Comparison of ENCODE assay signal across 12 cellular contexts in the genomic region with DNA sequence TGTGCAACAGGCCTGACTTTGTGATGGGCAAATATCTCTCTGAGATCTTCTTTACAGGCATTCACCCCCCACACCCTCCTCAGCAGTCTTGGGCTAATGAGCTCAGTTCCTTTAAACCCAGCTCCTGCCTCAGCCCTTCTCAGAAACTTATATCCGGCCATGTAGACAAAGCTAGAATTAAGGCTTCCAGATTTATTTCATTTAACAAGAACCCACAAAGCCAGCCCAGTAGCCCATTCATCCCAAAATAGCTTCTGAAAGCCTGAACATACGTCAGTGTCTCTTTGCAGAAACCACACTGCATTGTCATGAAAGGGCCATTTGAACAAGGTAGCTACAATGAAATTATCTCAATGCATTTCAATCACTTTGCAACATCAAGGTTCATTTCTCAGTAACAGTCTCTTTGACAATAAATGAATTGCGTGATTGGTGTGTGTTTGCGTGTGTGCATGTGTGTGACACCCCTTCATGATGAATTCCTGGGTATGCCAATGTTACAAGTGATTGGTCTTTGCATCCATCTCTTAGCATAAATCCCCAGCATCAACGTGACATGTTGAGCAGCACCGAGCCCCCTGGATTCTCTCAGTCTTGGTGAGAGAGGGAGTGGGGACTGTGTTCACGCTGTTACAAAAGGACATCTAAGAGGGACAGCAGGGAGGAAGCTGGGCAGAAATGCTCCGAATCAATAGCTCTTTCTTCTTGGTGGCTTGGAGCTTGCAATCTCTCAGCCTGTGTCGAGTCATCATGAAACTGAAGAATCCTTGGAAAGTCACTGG.
A peak's percentile ranks its signal among the peaks of the same experiment; 100 is the strongest.
DNase-seq lines count a peak whose midpoint lies in the region; ATAC-seq and FAIRE-seq lines count a peak whose summit lies in the region.
"Had no signal": no experiment of that assay in that cellular context is flagged by ENCODE, and none has a peak within 500 bp of the region (broad histone marks: within the 10 kb centered on the region; RNA-seq: fewer than 3 reads in every experiment).

No MANE protein-coding gene starts in this region.

- DNase-seq in globus pallidus (ENCODE audit: low spot score): peak; percentile 86
- DNase-seq in HuH-7.5 (ENCODE audit: low spot score): no peak
- DNase-seq in RCC 7860 (ENCODE audit: low spot score): no peak
- no peak for DNase-seq in NCI-H146 treated with DMSO at 0.1 percent for 48 hours (lab: John Stamatoyannopoulos, UW; ENCODE audit: unreplicated experiment)
- DNase-seq: activated CD4-positive, alpha-beta memory T cell treated with anti-CD3 and anti-CD28 coated beads, Interleukin-2, amount 10 ng/mL, durations not matched to agents 7 days and 5 days; MG63; NCI-H774; stimulated activated naive CD8-positive, alpha-beta T cell treated with anti-CD3 and anti-CD28 coated beads, Interleukin-15, amount 100 ng/mL, for 72 hours had no signal

- no peak for FAIRE-seq in RCC 7860 (lab: Jason Lieb, UNC)

- ATAC-seq in GM18498 (IDR thresholded peaks at IDR 0.05; ENCODE audit: unreplicated experiment) (peak; percentile 83), GM21390 (IDR thresholded peaks at IDR 0.05; ENCODE audit: unreplicated experiment) (peak; percentile 86), HG03342 (IDR thresholded peaks at IDR 0.05; ENCODE audit: unreplicated experiment) (peak; percentile 69), HG03571 (IDR thresholded peaks at IDR 0.05; ENCODE audit: unreplicated experiment) (no peak)
- ATAC-seq: stimulated activated naive CD8-positive, alpha-beta T cell treated with anti-CD3 and anti-CD28 coated beads, Interleukin-15, amount 100 ng/mL, for 72 hours had no signal
